In genomic region chr12:53564941-53565340, GRCh38 we compare ENCODE assay signal across 2 cellular contexts.
TF ChIP-seq lines count a peak whose summit lies in the region.

No MANE protein-coding gene starts in this region.

TF ChIP-seq in liver, 16 proteins besides CTCF, POLR2A, EP300 and RAD21 (continued from another document):
- TF ChIP-seq, protein P1, sequence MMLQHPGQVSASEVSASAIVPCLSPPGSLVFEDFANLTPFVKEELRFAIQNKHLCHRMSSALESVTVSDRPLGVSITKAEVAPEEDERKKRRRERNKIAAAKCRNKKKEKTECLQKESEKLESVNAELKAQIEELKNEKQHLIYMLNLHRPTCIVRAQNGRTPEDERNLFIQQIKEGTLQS (IDR thresholded peaks at IDR 0.05) = no peak

TF ChIP-seq in HepG2, 621 proteins besides CTCF, POLR2A, EP300 and RAD21 (continued from another document):
- no peak for TF ChIP-seq ZMYM2 (CRISPR knock-in tag; IDR thresholded peaks at IDR 0.05)
- TF ChIP-seq HOXD1 (CRISPR knock-in tag; IDR thresholded peaks at IDR 0.05) = no peak
- TF ChIP-seq HDAC6 (IDR thresholded peaks at IDR 0.05; ENCODE audit: low read depth, low read length) = no peak
- no peak for TF ChIP-seq HMGXB3 (CRISPR knock-in tag; IDR thresholded peaks at IDR 0.05; ENCODE audit: borderline replicate concordance)
- no peak for TF ChIP-seq CBX5 (CRISPR knock-in tag; IDR thresholded peaks at IDR 0.05; ENCODE audit: borderline replicate concordance)
- no peak for TF ChIP-seq ZNF513 (CRISPR knock-in tag; conservative IDR thresholded peaks at IDR 0.05)
- TF ChIP-seq CHCHD3 (CRISPR knock-in tag; IDR thresholded peaks at IDR 0.05) = no peak
- TF ChIP-seq ZNF367 (CRISPR knock-in tag; IDR thresholded peaks at IDR 0.05; ENCODE audit: borderline replicate concordance) = no peak
- TF ChIP-seq ZNF574 (CRISPR knock-in tag; IDR thresholded peaks at IDR 0.05) = no peak
- no peak for TF ChIP-seq ZNF318 (CRISPR knock-in tag; IDR thresholded peaks at IDR 0.05)
- no peak for TF ChIP-seq ZNF276 (CRISPR knock-in tag; IDR thresholded peaks at IDR 0.05; ENCODE audit: low read depth)
- no peak for TF ChIP-seq ARNT2 (CRISPR knock-in tag; IDR thresholded peaks at IDR 0.05; ENCODE audit: low read depth)
TF ChIP-seq in HepG2: peak in this region for 0.
